ENCODE assay signal across 20 cellular contexts in genomic region chr22:23556026-23556620, GRCh38. TPM values are rescaled to one million over a fixed set of nuclear protein-coding genes. Genes with fewer than 3 reads are reported as not detected.
DNase-seq lines count a peak whose midpoint lies in the region; ATAC-seq and TF ChIP-seq lines count a peak whose summit lies in the region.
"Had no signal": no experiment of that assay in that cellular context is flagged by ENCODE, and none has a peak within 500 bp of the region (broad histone marks: within the 10 kb centered on the region; RNA-seq: fewer than 3 reads in every experiment).

No MANE protein-coding gene starts in this region.

- no peak overlapping the region for H3K4me2 ChIP-seq in GM23338
- H3K4me2 ChIP-seq: SK-N-SH had no signal

- H4K20me1 ChIP-seq in GM23338 (replicated peaks; ENCODE audit: insufficient read depth), result no peaks in the 10 kb centered on the region

- no peak overlapping the region for H3K4me3 Mint-ChIP-seq in activated T-cell treated with anti-CD3 and anti-CD28 coated beads, Interleukin-2, amount 50 U/mL, for 24 hours
- H3K4me3 Mint-ChIP-seq in activated T-cell treated with anti-CD3 and anti-CD28 coated beads, Interleukin-2, amount 50 U/mL, for 4 hours, result no peak overlapping the region
- no peak overlapping the region for H3K4me3 Mint-ChIP-seq in GM23338
- no peak overlapping the region for H3K4me3 Mint-ChIP-seq in glutamatergic neuron (ENCODE audit: unreplicated experiment)
- H3K4me3 Mint-ChIP-seq in activated CD4-positive, alpha-beta T cell treated with anti-CD3 and anti-CD28 coated beads for 36 hours, result no peak overlapping the region
- H3K4me3 Mint-ChIP-seq: CD14-positive monocyte had no signal

- H3F3A ChIP-seq in GM23338 (replicated peaks; ENCODE audit: low read depth), result no peaks in the 10 kb centered on the region

- no peak overlapping the region for H2AFZ ChIP-seq in GM23338

- H3K36me3 ChIP-seq in GM23338 (ENCODE audit: insufficient read depth) (no peaks in the 10 kb centered on the region), suprapubic skin (no peaks in the 10 kb centered on the region), testis (ENCODE audit: low read depth, missing control alignments) (no peaks in the 10 kb centered on the region)
- H3K36me3 ChIP-seq: HAP-1 had no signal

- CTCF ChIA-PET in RWPE1 (lab: Yijun Ruan, JAX), result no interaction called here
- CTCF ChIA-PET in activated CD4-positive, alpha-beta T cell treated with anti-CD3 and anti-CD28 coated beads for 36 hours (lab: Charles Lee), result interaction anchor here (0.6 kb wide), 1 partner anchor 1314 kb away, joined by 3 read pairs; no protein-coding TSS in a partner anchor

- intact Hi-C loops in testis (cut with DNase I; ENCODE audit: low total_unique reads), result no loop called here
- intact Hi-C loops in activated CD4-positive, alpha-beta T cell treated with anti-CD3 and anti-CD28 coated beads for 36 hours (cut with DNase I, micrococcal nuclease), result no loop called here

- no peak for TF ChIP-seq CTCF in GM23338 (conservative IDR thresholded peaks at IDR 0.05; ENCODE audit: low read depth in 2 of 2)
- TF ChIP-seq CTCF in glutamatergic neuron (IDR thresholded peaks at IDR 0.05; ENCODE audit: partially characterized antibody, unreplicated experiment), result no peak
- no peak for TF ChIP-seq CTCF in suprapubic skin (IDR thresholded peaks at IDR 0.05)
- TF ChIP-seq CTCF in RWPE1 (conservative IDR thresholded peaks at IDR 0.05; ENCODE audit: low read depth), result no peak
- TF ChIP-seq CTCF in testis (IDR thresholded peaks at IDR 0.05), result no peak

- H3K27me3 ChIP-seq in GM23338 (ENCODE audit: insufficient read depth) (no peaks in the 10 kb centered on the region), suprapubic skin (peaks cover 37% of the 10 kb centered on the region), testis (no peaks in the 10 kb centered on the region)

- H3K4me3 ChIP-seq in GM23338 (no peak overlapping the region), suprapubic skin (no peak overlapping the region), testis (no peak overlapping the region)
- H3K4me3 ChIP-seq: HAP-1 had no signal

- no peak for TF ChIP-seq POLR2A in suprapubic skin (IDR thresholded peaks at IDR 0.05)
- TF ChIP-seq POLR2A in testis (IDR thresholded peaks at IDR 0.05), result no peak

- no peaks in the 10 kb centered on the region for H3K79me2 ChIP-seq in GM23338 (replicated peaks; ENCODE audit: insufficient read depth)

- POLR2A ChIA-PET in RWPE1 (lab: Yijun Ruan, JAX; ENCODE audit: low non-redundant PET), result no interaction called here
- POLR2A ChIA-PET in activated CD4-positive, alpha-beta T cell treated with anti-CD3 and anti-CD28 coated beads for 36 hours (lab: Charles Lee), result no interaction called here

- 0 out of 2 replicates have a peak, but pooled peaks cover 3% of the 10 kb centered on the region for H3K9me2 ChIP-seq in GM23338 (ENCODE audit: insufficient read depth)
- H3K9me2 ChIP-seq: SK-N-SH had no signal

- H3K4me1 ChIP-seq in GM23338 (ENCODE audit: insufficient read depth), result no peaks in the 10 kb centered on the region
- no peaks in the 10 kb centered on the region for H3K4me1 ChIP-seq in suprapubic skin
- no peaks in the 10 kb centered on the region for H3K4me1 ChIP-seq in testis
- H3K4me1 ChIP-seq: HAP-1 had no signal

- DNase-seq in activated T-cell treated with anti-CD3 and anti-CD28 coated beads, Interleukin-2, amount 50 U/mL, for 24 hours, result peak; percentile 7
- DNase-seq in activated T-cell treated with anti-CD3 and anti-CD28 coated beads, Interleukin-2, amount 50 U/mL, for 4 hours, result no peak
- DNase-seq in GM23338 (ENCODE audit: low spot score), result no peak
- DNase-seq in glutamatergic neuron, result peak; percentile 39
- peak; percentile 34 to 52 for DNase-seq in suprapubic skin (ENCODE audit: low spot score in 2 of 2)
- no peak for DNase-seq in RWPE1 (ENCODE audit: low spot score)
- DNase-seq in testis, result no peak
- DNase-seq in activated CD4-positive, alpha-beta T cell treated with anti-CD3 and anti-CD28 coated beads for 36 hours, result no peak
- DNase-seq: DMS53, GDM1, NCI-H1694, NCI-H2081, NCI-H2171, NCI-H524 treated with DMSO at 0.1 percent for 48 hours, SHP77 treated with DMSO at 0.1 percent for 48 hours, SK-N-SH had no signal

- H3K9me3 ChIP-seq in suprapubic skin, result no peaks in the 10 kb centered on the region
- no peaks in the 10 kb centered on the region for H3K9me3 ChIP-seq in testis
- H3K9me3 ChIP-seq: HAP-1, SK-N-SH had no signal

- 37% methylated on average over 5 of the region's 7 CpGs for WGBS in suprapubic skin
- WGBS in testis, 2 donors, result 77 to 80% methylated on average over 5 to 7 of the region's 7 CpGs

- H3K27ac ChIP-seq in GM23338 (ENCODE audit: low read depth) (no peak overlapping the region), suprapubic skin (no peak overlapping the region), RWPE1 (no peak overlapping the region), testis (no peak overlapping the region)

- no peak for ATAC-seq in activated T-cell treated with anti-CD3 and anti-CD28 coated beads, Interleukin-2, amount 50 U/mL, for 4 hours
- peak; percentile 52 for ATAC-seq in GM23338
- ATAC-seq in activated CD4-positive, alpha-beta T cell treated with anti-CD3 and anti-CD28 coated beads for 36 hours, result no peak

- no peak overlapping the region for H3K27ac Mint-ChIP-seq in activated T-cell treated with anti-CD3 and anti-CD28 coated beads, Interleukin-2, amount 50 U/mL, for 24 hours
- no peak overlapping the region for H3K27ac Mint-ChIP-seq in GM23338
- no peak overlapping the region for H3K27ac Mint-ChIP-seq in glutamatergic neuron (ENCODE audit: unreplicated experiment)
- H3K27ac Mint-ChIP-seq in activated CD4-positive, alpha-beta T cell treated with anti-CD3 and anti-CD28 coated beads for 36 hours, result no peak overlapping the region
- H3K27ac Mint-ChIP-seq: CD14-positive monocyte had no signal

- H3K36me3 Mint-ChIP-seq in activated T-cell treated with anti-CD3 and anti-CD28 coated beads, Interleukin-2, amount 50 U/mL, for 24 hours (ENCODE audit: low read depth), result no peaks in the 10 kb centered on the region
- H3K36me3 Mint-ChIP-seq in activated T-cell treated with anti-CD3 and anti-CD28 coated beads, Interleukin-2, amount 50 U/mL, for 4 hours (ENCODE audit: insufficient read depth), result no peaks in the 10 kb centered on the region
- H3K36me3 Mint-ChIP-seq in GM23338 (ENCODE audit: low read depth) (no peaks in the 10 kb centered on the region), glutamatergic neuron (ENCODE audit: unreplicated experiment) (no peaks in the 10 kb centered on the region)
- no peaks in the 10 kb centered on the region for H3K36me3 Mint-ChIP-seq in activated CD4-positive, alpha-beta T cell treated with anti-CD3 and anti-CD28 coated beads for 36 hours (ENCODE audit: low read depth)
- H3K36me3 Mint-ChIP-seq: CD14-positive monocyte had no signal

- peaks cover 9% of the 10 kb centered on the region for H3K27me3 Mint-ChIP-seq in activated T-cell treated with anti-CD3 and anti-CD28 coated beads, Interleukin-2, amount 50 U/mL, for 24 hours
- H3K27me3 Mint-ChIP-seq in activated T-cell treated with anti-CD3 and anti-CD28 coated beads, Interleukin-2, amount 50 U/mL, for 4 hours (ENCODE audit: low read depth), result peaks cover 13% of the 10 kb centered on the region
- H3K27me3 Mint-ChIP-seq in GM23338 (ENCODE audit: insufficient read depth, low read depth, poor library complexity) (peaks cover 14% of the 10 kb centered on the region), glutamatergic neuron (ENCODE audit: unreplicated experiment) (peaks cover 5% of the 10 kb centered on the region)
- peaks cover 2% of the 10 kb centered on the region for H3K27me3 Mint-ChIP-seq in activated CD4-positive, alpha-beta T cell treated with anti-CD3 and anti-CD28 coated beads for 36 hours

- H3K9me3 Mint-ChIP-seq in activated T-cell treated with anti-CD3 and anti-CD28 coated beads, Interleukin-2, amount 50 U/mL, for 24 hours, result no peaks in the 10 kb centered on the region
- no peaks in the 10 kb centered on the region for H3K9me3 Mint-ChIP-seq in activated T-cell treated with anti-CD3 and anti-CD28 coated beads, Interleukin-2, amount 50 U/mL, for 4 hours
- 0 out of 3 replicates have a peak, but pooled peaks cover under 1% of the 10 kb centered on the region for H3K9me3 Mint-ChIP-seq in GM23338
- peaks cover 2% of the 10 kb centered on the region for H3K9me3 Mint-ChIP-seq in glutamatergic neuron (ENCODE audit: unreplicated experiment)
- H3K9me3 Mint-ChIP-seq in activated CD4-positive, alpha-beta T cell treated with anti-CD3 and anti-CD28 coated beads for 36 hours (ENCODE audit: low read depth), result no peaks in the 10 kb centered on the region
- H3K9me3 Mint-ChIP-seq: CD14-positive monocyte had no signal

- TF ChIP-seq EP300 in suprapubic skin (IDR thresholded peaks at IDR 0.05), result no peak

- no peaks in the 10 kb centered on the region for H3K4me1 Mint-ChIP-seq in activated T-cell treated with anti-CD3 and anti-CD28 coated beads, Interleukin-2, amount 50 U/mL, for 24 hours (ENCODE audit: low read depth)
- H3K4me1 Mint-ChIP-seq in activated T-cell treated with anti-CD3 and anti-CD28 coated beads, Interleukin-2, amount 50 U/mL, for 4 hours (ENCODE audit: low read depth), result no peaks in the 10 kb centered on the region
- H3K4me1 Mint-ChIP-seq in GM23338 (peaks cover 7% of the 10 kb centered on the region; the same call in 2 of the 3 replicates), glutamatergic neuron (ENCODE audit: low read depth, unreplicated experiment) (peaks cover 7% of the 10 kb centered on the region)
- no peaks in the 10 kb centered on the region for H3K4me1 Mint-ChIP-seq in activated CD4-positive, alpha-beta T cell treated with anti-CD3 and anti-CD28 coated beads for 36 hours
- H3K4me1 Mint-ChIP-seq: CD14-positive monocyte had no signal

TF ChIP-seq in GM23338, 12 proteins besides CTCF, POLR2A, EP300 and RAD21 (continues in another document):
- TF ChIP-seq NANOG (IDR thresholded peaks at IDR 0.05; ENCODE audit: borderline replicate concordance), result no peak
- no peak for TF ChIP-seq EZH2 (IDR thresholded peaks at IDR 0.05; ENCODE audit: low read depth, unreplicated experiment)
- TF ChIP-seq ETS1 (IDR thresholded peaks at IDR 0.05), result no peak

RNA-seq across cellular contexts. Expression of gene IGLL1, which starts 24.0 kb away (rescaled TPM):
- not detected for total RNA-seq in activated T-cell treated with anti-CD3 and anti-CD28 coated beads, Interleukin-2, amount 50 U/mL, for 4 hours
- total RNA-seq in GM23338 (2014; rRNA removed; shearing (Covaris generic)), result not detected in 2 replicates
- not detected in 2 replicates for polyA plus RNA-seq in GM23338 (2016; fragmentation: Nextera tagmentation; extraction: Ambion mirVana)
- not detected for total RNA-seq in glutamatergic neuron (ENCODE audit: unreplicated experiment)
- total RNA-seq in suprapubic skin, result not detected
- 10 to 100 TPM in 1 of 2 donors, 1 to 10 TPM in 1; 6.9 to 24.6 TPM for total RNA-seq in testis
- 36.9 TPM for polyA plus RNA-seq in testis (ENCODE audit: insufficient read depth, low read depth, low replicate concordance)
- not detected for total RNA-seq in activated CD4-positive, alpha-beta T cell treated with anti-CD3 and anti-CD28 coated beads for 36 hours
- total RNA-seq: HT1080, RPMI7951 had no signal
- polyA plus RNA-seq: CD14-positive monocyte, SK-N-SH had no signal

Comparison
In these comparisons a context has a peak if more than half of its experiments do, and no peak if none do; other contexts are left out.
1. DNase-seq: peak in activated T-cell treated with anti-CD3 and anti-CD28 coated beads, Interleukin-2, amount 50 U/mL, for 24 hours (single experiment), glutamatergic neuron (single experiment) and suprapubic skin (2 of 2); none in activated T-cell treated with anti-CD3 and anti-CD28 coated beads, Interleukin-2, amount 50 U/mL, for 4 hours (single experiment), GM23338 (single experiment), RWPE1 (single experiment), testis (single experiment) and activated CD4-positive, alpha-beta T cell treated with anti-CD3 and anti-CD28 coated beads for 36 hours (single experiment).